13 cellular contexts compared by ENCODE assay signal in genomic region chr1:234476172-234476571, GRCh38. TPM values are rescaled to one million over a fixed set of nuclear protein-coding genes. Genes with fewer than 3 reads are reported as not detected.
DNase-seq lines count a peak whose midpoint lies in the region; ATAC-seq and TF ChIP-seq lines count a peak whose summit lies in the region.
"Had no signal": no experiment of that assay in that cellular context is flagged by ENCODE, and none has a peak within 500 bp of the region (broad histone marks: within the 10 kb centered on the region; RNA-seq: fewer than 3 reads in every experiment).

No MANE protein-coding gene starts in this region.

- H3K27ac ChIP-seq in HUES48 (ENCODE audit: low read depth, low read length) (no peak overlapping the region), colonic mucosa (no peak overlapping the region)

- H3K4me3 ChIP-seq in HUES48 (ENCODE audit: low read depth, low read length) (0 out of 2 replicates have a peak overlapping the region, but pooled peaks have one; percentile 10), colonic mucosa (no peak overlapping the region)

- peak overlapping the region; percentile 74 for H3K4me3 Mint-ChIP-seq in activated CD4-positive, alpha-beta T cell treated with anti-CD3 and anti-CD28 coated beads, Interleukin-2, amount 10 ng/mL, durations not matched to agents 24 days and 14 days
- peak overlapping the region; percentile 74 for H3K4me3 Mint-ChIP-seq in activated B cell treated with CpG ODN at 0.5 μM for 24 hours
- H3K4me3 Mint-ChIP-seq in neural crest cell = peak overlapping the region; percentile 56

- intact Hi-C loops in activated CD4-positive, alpha-beta T cell treated with anti-CD3 and anti-CD28 coated beads, Interleukin-2, amount 10 ng/mL, durations not matched to agents 24 days and 14 days (cut with micrococcal nuclease) = loop anchor here (5.0 to 10.0 kb wide), 2 partner anchors 74 to 361 kb away; no protein-coding TSS in a partner anchor
- intact Hi-C loops in activated B cell treated with CpG ODN at 0.5 μM for 24 hours (cut with micrococcal nuclease) (loop anchor here (5.0 kb wide), 3 partner anchors 126 to 1026 kb away; partner anchors contain the start of gene B3GALNT2), colonic mucosa (cut with DNase I) (no loop called here)

- H3K4me1 ChIP-seq in HUES48 (ENCODE audit: control insufficient read depth, insufficient read depth, low read length) (peaks cover 22% of the 10 kb centered on the region), colonic mucosa (peaks cover 4% of the 10 kb centered on the region)

- CTCF ChIA-PET in activated B cell treated with CpG ODN at 0.5 μM for 24 hours (lab: Charles Lee) = no interaction called here

- H3K36me3 Mint-ChIP-seq in activated CD4-positive, alpha-beta T cell treated with anti-CD3 and anti-CD28 coated beads, Interleukin-2, amount 10 ng/mL, durations not matched to agents 24 days and 14 days (ENCODE audit: low read depth) = peaks cover 18% of the 10 kb centered on the region
- peaks cover 4% of the 10 kb centered on the region for H3K36me3 Mint-ChIP-seq in activated B cell treated with CpG ODN at 0.5 μM for 24 hours (ENCODE audit: low read depth)
- H3K36me3 Mint-ChIP-seq in neural crest cell (ENCODE audit: low read depth) = no peaks in the 10 kb centered on the region

- H3K27me3 ChIP-seq in HUES48 (ENCODE audit: control insufficient read depth, insufficient read depth, low read length) (no peaks in the 10 kb centered on the region; the same call in 1 of the 2 replicates), colonic mucosa (no peaks in the 10 kb centered on the region)

- peaks cover 44% of the 10 kb centered on the region for H3K4me1 Mint-ChIP-seq in activated CD4-positive, alpha-beta T cell treated with anti-CD3 and anti-CD28 coated beads, Interleukin-2, amount 10 ng/mL, durations not matched to agents 24 days and 14 days
- peaks cover 53% of the 10 kb centered on the region for H3K4me1 Mint-ChIP-seq in activated B cell treated with CpG ODN at 0.5 μM for 24 hours
- H3K4me1 Mint-ChIP-seq in neural crest cell = peaks cover 24% of the 10 kb centered on the region

- no peak overlapping the region for H3K9ac ChIP-seq in HUES48 (ENCODE audit: low read depth, low read length)
- H3K9ac ChIP-seq in colonic mucosa (ENCODE audit: low read depth in 2 of 2, low read length in 2 of 2) = no peak overlapping the region

- no peaks in the 10 kb centered on the region for H3K27me3 Mint-ChIP-seq in activated CD4-positive, alpha-beta T cell treated with anti-CD3 and anti-CD28 coated beads, Interleukin-2, amount 10 ng/mL, durations not matched to agents 24 days and 14 days
- H3K27me3 Mint-ChIP-seq in activated B cell treated with CpG ODN at 0.5 μM for 24 hours (no peaks in the 10 kb centered on the region), neural crest cell (ENCODE audit: low read depth) (peaks cover 3% of the 10 kb centered on the region)

- POLR2A ChIA-PET in activated B cell treated with CpG ODN at 0.5 μM for 24 hours (lab: Charles Lee) = no interaction called here

- no peaks in the 10 kb centered on the region for H3K36me3 ChIP-seq in HUES48 (ENCODE audit: control insufficient read depth, insufficient read depth, low read length)
- no peaks in the 10 kb centered on the region for H3K36me3 ChIP-seq in colonic mucosa

- peak overlapping the region; percentile 70 for H3K27ac Mint-ChIP-seq in activated CD4-positive, alpha-beta T cell treated with anti-CD3 and anti-CD28 coated beads, Interleukin-2, amount 10 ng/mL, durations not matched to agents 24 days and 14 days
- H3K27ac Mint-ChIP-seq in activated B cell treated with CpG ODN at 0.5 μM for 24 hours (peak overlapping the region; percentile 82), neural crest cell (ENCODE audit: unreplicated experiment) (no peak overlapping the region)

- no peaks in the 10 kb centered on the region for H3K9me3 ChIP-seq in HUES48 (ENCODE audit: control insufficient read depth, insufficient read depth, low read length)
- no peaks in the 10 kb centered on the region for H3K9me3 ChIP-seq in colonic mucosa

- ATAC-seq in activated B cell treated with CpG ODN at 0.5 μM for 24 hours (ENCODE audit: low read depth) (no peak), HG02571 (IDR thresholded peaks at IDR 0.05; ENCODE audit: unreplicated experiment) (no peak)

- no peak for TF ChIP-seq CTCF in activated B cell treated with CpG ODN at 0.5 μM for 24 hours (IDR thresholded peaks at IDR 0.05)
- TF ChIP-seq CTCF in neural crest cell (conservative IDR thresholded peaks at IDR 0.05) = no peak
- no peak for TF ChIP-seq CTCF in colonic mucosa (IDR thresholded peaks at IDR 0.05)

- DNase-seq in activated CD4-positive, alpha-beta T cell treated with anti-CD3 and anti-CD28 coated beads, Interleukin-2, amount 10 ng/mL, durations not matched to agents 24 days and 14 days = no peak
- DNase-seq in activated CD4-positive, alpha-beta T cell treated with anti-CD3 and anti-CD28 coated beads for 48 hours = no peak
- no peak for DNase-seq in activated B cell treated with CpG ODN at 0.5 μM for 24 hours
- DNase-seq in neural crest cell (ENCODE audit: low read depth, low spot score) = no peak
- no peak for DNase-seq in colonic mucosa
- DNase-seq in stimulated activated CD8-positive, alpha-beta memory T cell treated with anti-CD3 and anti-CD28 coated beads, Interleukin-4, amount 100 ng/mL, for 48 hours = no peak
- DNase-seq: activated CD4-positive, alpha-beta T cell treated with anti-CD3 and anti-CD28 coated beads, Interleukin-2, amount 50 U/mL, for 48 hours; amniotic stem cell; kidney glomerular epithelial cell; NCI-H524; small intestine had no signal

- no peaks in the 10 kb centered on the region for H3K9me3 Mint-ChIP-seq in activated CD4-positive, alpha-beta T cell treated with anti-CD3 and anti-CD28 coated beads, Interleukin-2, amount 10 ng/mL, durations not matched to agents 24 days and 14 days
- H3K9me3 Mint-ChIP-seq in activated B cell treated with CpG ODN at 0.5 μM for 24 hours (peaks cover 6% of the 10 kb centered on the region), neural crest cell (no peaks in the 10 kb centered on the region)

RNA-seq across cellular contexts. Expression of gene TARBP1, which starts 2.8 kb away (rescaled TPM):
- total RNA-seq in activated CD4-positive, alpha-beta T cell treated with anti-CD3 and anti-CD28 coated beads, Interleukin-2, amount 10 ng/mL, durations not matched to agents 24 days and 14 days = 70.7 and 75.9 TPM in 2 replicates
- total RNA-seq in activated B cell treated with CpG ODN at 0.5 μM for 24 hours (27.0 and 30.4 TPM in 2 replicates), neural crest cell (30.2 and 33.3 TPM in 2 replicates), colonic mucosa (10 to 100 TPM; 19.6 to 23.1 TPM)
